Comparison of ENCODE assay signal across 1 cellular context in genomic region chr9:98970532-98971041, GRCh38.
TF ChIP-seq lines count a peak whose summit lies in the region.

No MANE protein-coding gene starts in this region.

TF ChIP-seq in H1, 55 proteins besides CTCF, POLR2A, EP300 and RAD21:
- no peak for TF ChIP-seq CBX5 (IDR thresholded peaks at IDR 0.05; ENCODE audit: low read depth, low read length)
TF ChIP-seq in H1: peak in this region for 0.
